In genomic region chr22:46789992-46790391, GRCh38 we compare ENCODE assay signal across 14 cellular contexts. TPM values are rescaled to one million over a fixed set of nuclear protein-coding genes. Genes with fewer than 3 reads are reported as not detected.
DNase-seq lines count a peak whose midpoint lies in the region; ATAC-seq and TF ChIP-seq lines count a peak whose summit lies in the region.
"Had no signal": no experiment of that assay in that cellular context is flagged by ENCODE, and none has a peak within 500 bp of the region (broad histone marks: within the 10 kb centered on the region; RNA-seq: fewer than 3 reads in every experiment).

No MANE protein-coding gene starts in this region.

- no peaks in the 10 kb centered on the region for H3K4me1 ChIP-seq in smooth muscle cell (ENCODE audit: low read depth)
- H3K4me1 ChIP-seq in PC-9 (replicated peaks; ENCODE audit: insufficient read depth): no peaks in the 10 kb centered on the region

- CTCF ChIA-PET in T-cell (lab: Charles Lee) (interaction anchor here in 1 of 2 donors (2.1 kb wide), 1 partner anchor 25 kb away, joined by 10 read pairs; no protein-coding TSS in a partner anchor), PC-9 (lab: Charles Lee) (no interaction called here)

- H3K9ac ChIP-seq in smooth muscle cell (ENCODE audit: low read depth): no peak overlapping the region

- no peak for ATAC-seq in T-cell (replicated peaks in 1 of 4)

- peak overlapping the region; percentile 99 for H3K27ac Mint-ChIP-seq in activated T-cell treated with anti-CD3 and anti-CD28 coated beads, Interleukin-2, amount 50 U/mL, for 24 hours
- H3K27ac Mint-ChIP-seq in T-cell: peak overlapping the region; percentile 99 to 100

- POLR2A ChIA-PET in T-cell (lab: Charles Lee): interaction anchor here in 1 of 2 donors (0.6 kb wide), 1 partner anchor 242 kb away, joined by 4 read pairs; no protein-coding TSS in a partner anchor
- POLR2A ChIA-PET in PC-9 (lab: Charles Lee; ENCODE audit: unreplicated experiment): no interaction called here

- H3K4me2 ChIP-seq in smooth muscle cell (no peak overlapping the region), PC-9 (no peak overlapping the region)

- TF ChIP-seq CTCF in smooth muscle cell (IDR thresholded peaks at IDR 0.05; ENCODE audit: borderline replicate concordance, insufficient read depth, poor library complexity, severe bottlenecking) (no peak), PC-9 (conservative IDR thresholded peaks at IDR 0.05) (no peak)

- H3K79me2 ChIP-seq in smooth muscle cell (ENCODE audit: low read depth) (peaks cover 25% of the 10 kb centered on the region), PC-9 (ENCODE audit: low read depth) (peaks cover 36% of the 10 kb centered on the region)

- peaks cover 12% of the 10 kb centered on the region for H4K20me1 ChIP-seq in smooth muscle cell (ENCODE audit: low read depth)
- peaks cover 45% of the 10 kb centered on the region for H4K20me1 ChIP-seq in PC-9 (ENCODE audit: insufficient read depth)

- H3K4me3 Mint-ChIP-seq in activated T-cell treated with anti-CD3 and anti-CD28 coated beads, Interleukin-2, amount 50 U/mL, for 24 hours: no peak overlapping the region
- no peak overlapping the region for H3K4me3 Mint-ChIP-seq in T-cell

- H3K36me3 ChIP-seq in smooth muscle cell (ENCODE audit: low read depth) (peaks cover 5% of the 10 kb centered on the region), PC-9 (ENCODE audit: low read depth) (0 out of 2 replicates have a peak, but pooled peaks cover 8% of the 10 kb centered on the region)

- no peaks in the 10 kb centered on the region for H3K9me3 Mint-ChIP-seq in activated T-cell treated with anti-CD3 and anti-CD28 coated beads, Interleukin-2, amount 50 U/mL, for 24 hours
- no peaks in the 10 kb centered on the region for H3K9me3 Mint-ChIP-seq in T-cell

- H3F3A ChIP-seq in smooth muscle cell (ENCODE audit: low read depth) (peaks cover 3% of the 10 kb centered on the region), PC-9 (ENCODE audit: insufficient read depth, low read depth) (no peaks in the 10 kb centered on the region)

- no peaks in the 10 kb centered on the region for H3K27me3 Mint-ChIP-seq in activated T-cell treated with anti-CD3 and anti-CD28 coated beads, Interleukin-2, amount 50 U/mL, for 24 hours
- H3K27me3 Mint-ChIP-seq in T-cell: no peaks in the 10 kb centered on the region

- H3K4me3 ChIP-seq in smooth muscle cell: no peak overlapping the region
- H3K4me3 ChIP-seq in PC-9: no peak overlapping the region
- H3K4me3 ChIP-seq: esophagus muscularis mucosa had no signal

- peaks cover 69% of the 10 kb centered on the region for H3K4me1 Mint-ChIP-seq in activated T-cell treated with anti-CD3 and anti-CD28 coated beads, Interleukin-2, amount 50 U/mL, for 24 hours (ENCODE audit: low read depth)
- peaks cover 60 to 73% (median 65%) of the 10 kb centered on the region in 3 donors for H3K4me1 Mint-ChIP-seq in T-cell

- no TSS peak for BruUV-seq in PC-9 (replicated peaks; lab: Mats Ljungman, UMichigan)

- H2AFZ ChIP-seq in smooth muscle cell (ENCODE audit: low read depth) (no peak overlapping the region), PC-9 (no peak overlapping the region)

- intact Hi-C loops in head of caudate nucleus (cut with DNase I) (no loop called here), PC-9 (cut with micrococcal nuclease; ENCODE audit: unreplicated experiment) (no loop called here)

- H3K36me3 Mint-ChIP-seq in activated T-cell treated with anti-CD3 and anti-CD28 coated beads, Interleukin-2, amount 50 U/mL, for 24 hours (ENCODE audit: low read depth): peaks cover 59% of the 10 kb centered on the region
- peaks cover 18% of the 10 kb centered on the region for H3K36me3 Mint-ChIP-seq in T-cell

- H3K9me2 ChIP-seq in PC-9 (ENCODE audit: insufficient read depth): no peaks in the 10 kb centered on the region

- H3K27me3 ChIP-seq in smooth muscle cell (ENCODE audit: low read depth) (no peaks in the 10 kb centered on the region), PC-9 (ENCODE audit: insufficient read depth, low read depth) (no peaks in the 10 kb centered on the region)
- H3K27me3 ChIP-seq: esophagus muscularis mucosa had no signal

- H3K9me3 ChIP-seq in smooth muscle cell (replicated peaks; ENCODE audit: low read depth) (peaks cover 8% of the 10 kb centered on the region), PC-9 (ENCODE audit: insufficient read depth, low read depth) (no peaks in the 10 kb centered on the region)
- H3K9me3 ChIP-seq: esophagus muscularis mucosa had no signal

- DNase-seq in activated T-cell treated with anti-CD3 and anti-CD28 coated beads, Interleukin-2, amount 50 U/mL, for 24 hours: no peak
- DNase-seq in activated T-cell treated with anti-CD3 and anti-CD28 coated beads for 4 hours (no peak), T-cell (no peak), dermis blood vessel endothelial cell (peak; percentile 21), smooth muscle cell (lab: John Stamatoyannopoulos, UW; ENCODE audit: unreplicated experiment) (no peak), head of caudate nucleus (no peak), PC-9 (no peak), DMS 273 (lab: John Stamatoyannopoulos, UW; ENCODE audit: unreplicated experiment) (no peak)
- DNase-seq: activated CD4-positive, CD25-positive, alpha-beta regulatory T cell treated with anti-CD3 and anti-CD28 coated beads, Interleukin-2, amount 50 U/mL, for 72 hours; KG1; midbrain; NCI-H1930; stimulated activated CD4-positive, alpha-beta T cell treated with anti-CD3 and anti-CD28 coated beads, Interleukin-4, amount 100 ng/mL, for 4 hours had no signal

- H3K27ac ChIP-seq in smooth muscle cell (ENCODE audit: low read depth) (peak overlapping the region; percentile 92), PC-9 (no peak overlapping the region)

- 98% methylated on average over 10 of the region's 10 CpGs for WGBS in smooth muscle cell (ENCODE audit: low lambda C conversion rate)

RNA-seq across cellular contexts. Expression of gene TBC1D22A, which starts 27.5 kb away (rescaled TPM):
- total RNA-seq in T-cell: 10 to 100 TPM; 38.3 to 67.8 (median 57.7) TPM
- total RNA-seq in dermis blood vessel endothelial cell: 19.4 and 23.8 TPM in 2 replicates
- total RNA-seq in smooth muscle cell: 7.2 and 12.5 TPM in 2 replicates
- 14.4 and 19.2 TPM in 2 replicates for polyA plus RNA-seq in smooth muscle cell
- total RNA-seq in PC-9 (2021): 40.3 and 41.4 TPM in 2 replicates

RNA-seq across cellular contexts. Expression of gene CERK, which starts 51.9 kb away (rescaled TPM):
- total RNA-seq in T-cell: 100 to 1,000 TPM in 3 of 5 donors, 10 to 100 TPM in 2; 77.4 to 155 (median 125) TPM
- total RNA-seq in dermis blood vessel endothelial cell: 87.8 and 106 TPM in 2 replicates
- 25.4 and 30.7 TPM in 2 replicates for total RNA-seq in smooth muscle cell
- polyA plus RNA-seq in smooth muscle cell: 23.3 and 25.6 TPM in 2 replicates
- 24.9 and 25.9 TPM in 2 replicates for total RNA-seq in PC-9 (2021)
